17 cellular contexts compared by ENCODE assay signal in genomic region chr1:240309804-240310203, GRCh38.
"Had no signal": no experiment of that assay in that cellular context is flagged by ENCODE, and none has a peak within 500 bp of the region (broad histone marks: within the 10 kb centered on the region; RNA-seq: fewer than 3 reads in every experiment).

No MANE protein-coding gene starts in this region.

- H3K79me2 ChIP-seq: hepatocyte had no signal

- H3K36me3 ChIP-seq: left ventricle myocardium inferior, stomach had no signal

- H3K4me3 ChIP-seq: body of pancreas, coronary artery, hepatocyte, left ventricle myocardium inferior, stomach, testis had no signal

- H3K27me3 ChIP-seq: body of pancreas, hepatocyte, stomach, testis had no signal

- ATAC-seq: activated T-cell treated with anti-CD3 and anti-CD28 coated beads, Interleukin-2, amount 50 U/mL, for 72 hours; body of pancreas; esophagus mucosa; natural killer cell treated with Interleukin-12 subunit alpha and Interleukin-12 subunit beta and Interleukin-15 and Interleukin-18, amount 100 ng/mL, for 72 hours; right cardiac atrium; T-helper 17 cell had no signal

- H3K9me3 ChIP-seq: body of pancreas, stomach, testis had no signal

- DNase-seq: activated CD4-positive, alpha-beta memory T cell treated with anti-CD3 and anti-CD28 coated beads, Interleukin-2, amount 10 ng/mL, durations not matched to agents 7 days and 5 days; activated CD4-positive, alpha-beta T cell treated with anti-CD3 and anti-CD28 coated beads for 4 hours; activated gamma-delta T cell; activated T-cell treated with anti-CD3 and anti-CD28 coated beads, Interleukin-2, amount 50 U/mL, for 72 hours; amygdala; body of pancreas; islet precursor cell; left ventricle myocardium inferior; right cardiac atrium; stimulated activated CD4-positive, alpha-beta T cell treated with anti-CD3 and anti-CD28 coated beads, Interleukin-1b, Interleukin-23, amount 100 ng/mL, for 48 hours; stomach; T-helper 17 cell; testis had no signal

- H3K27ac ChIP-seq: body of pancreas, coronary artery, left ventricle myocardium inferior, stomach, testis had no signal

- H3K4me1 ChIP-seq: body of pancreas, left ventricle myocardium inferior, testis had no signal

- H2AFZ ChIP-seq: hepatocyte had no signal
